In genomic region chr17:81291662-81292061, GRCh38 we compare ENCODE assay signal across 8 cellular contexts. TPM values are rescaled to one million over a fixed set of nuclear protein-coding genes. Genes with fewer than 3 reads are reported as not detected.
DNase-seq lines count a peak whose midpoint lies in the region; ATAC-seq, FAIRE-seq and TF ChIP-seq lines count a peak whose summit lies in the region.

No MANE protein-coding gene starts in this region.

- H3K27ac Mint-ChIP-seq in activated T-helper 2 cell treated with anti-CD3 and anti-CD28 coated beads, Interferon-gamma antibody, Interleukin-2, Interleukin-4, amounts not matched to agents 10 μg/mL and 5 μg/mL and 100 μg/mL, durations not matched to agents 14 hours and 24 hours and 36 hours: no peak overlapping the region
- peak overlapping the region; percentile 64 for H3K27ac Mint-ChIP-seq in progenitor cell of endocrine pancreas

- WGBS in gastroesophageal sphincter (ENCODE audit: low coverage in 1 of 2), 2 donors: 5 to 15% methylated on average over 7 to 8 of the region's 16 CpGs
- WGBS in aorta, 2 donors: 50 to 61% methylated on average over 16 of the region's 16 CpGs

- H3K9me3 ChIP-seq in Peyer's patch: no peaks in the 10 kb centered on the region
- H3K9me3 ChIP-seq in gastroesophageal sphincter: no peaks in the 10 kb centered on the region
- H3K9me3 ChIP-seq in aorta (ENCODE audit: control insufficient read depth, low read length): no peaks in the 10 kb centered on the region

- peak; percentile 68 for ATAC-seq in gastroesophageal sphincter
- peak; percentile 59 for ATAC-seq in aorta (ENCODE audit: low FRiP score)
- no peak for ATAC-seq in HG02571 (IDR thresholded peaks at IDR 0.05; ENCODE audit: unreplicated experiment)

- H3K27me3 ChIP-seq in Peyer's patch (no peaks in the 10 kb centered on the region), gastroesophageal sphincter (no peaks in the 10 kb centered on the region), aorta (ENCODE audit: control insufficient read depth in 1 of 2, insufficient read depth in 2 of 2, low read length in 1 of 2) (no peaks in the 10 kb centered on the region)

- TF ChIP-seq CTCF in C4-2B (conservative IDR thresholded peaks at IDR 0.05) (peak; percentile 75; the same call in 1 of the 2 replicates), Peyer's patch (IDR thresholded peaks at IDR 0.05) (peak; percentile 61 to 88 (median 76)), gastroesophageal sphincter (IDR thresholded peaks at IDR 0.05) (peak in 3 of 4 experiments; percentile 73 to 92 (median 78)), progenitor cell of endocrine pancreas (IDR thresholded peaks at IDR 0.05; ENCODE audit: unreplicated experiment) (peak; percentile 77)

- peaks cover 0 to 33% (median 0%) of the 10 kb centered on the region in 4 donors for H3K4me1 ChIP-seq in Peyer's patch
- peaks cover 0 to 58% (median 18%) of the 10 kb centered on the region in 3 donors for H3K4me1 ChIP-seq in gastroesophageal sphincter
- H3K4me1 ChIP-seq in aorta (ENCODE audit: control insufficient read depth in 1 of 2, insufficient read depth in 2 of 2, low read length in 2 of 2): no peaks in the 10 kb centered on the region

- no peak for FAIRE-seq in H54 (lab: Jason Lieb, UNC)

- H3K4me3 ChIP-seq in Peyer's patch (no peak overlapping the region), gastroesophageal sphincter (no peak overlapping the region), aorta (ENCODE audit: low read length in 2 of 2) (no peak overlapping the region)

- peaks cover 22% of the 10 kb centered on the region for H3K4me1 Mint-ChIP-seq in activated T-helper 2 cell treated with anti-CD3 and anti-CD28 coated beads, Interferon-gamma antibody, Interleukin-2, Interleukin-4, amounts not matched to agents 10 μg/mL and 5 μg/mL and 100 μg/mL, durations not matched to agents 14 hours and 24 hours and 36 hours (ENCODE audit: low read depth)
- H3K4me1 Mint-ChIP-seq in progenitor cell of endocrine pancreas (ENCODE audit: low read depth): peaks cover 17% of the 10 kb centered on the region

- TF ChIP-seq EP300 in gastroesophageal sphincter (IDR thresholded peaks at IDR 0.05): no peak

- TF ChIP-seq POLR2A in H54 (IDR thresholded peaks at IDR 0.05; ENCODE audit: low read depth, low read length): no peak
- TF ChIP-seq POLR2A in Peyer's patch (IDR thresholded peaks at IDR 0.05): no peak
- TF ChIP-seq POLR2A in gastroesophageal sphincter (IDR thresholded peaks at IDR 0.05): no peak

- intact Hi-C loops in activated T-helper 2 cell treated with anti-CD3 and anti-CD28 coated beads, Interferon-gamma antibody, Interleukin-2, Interleukin-4, amounts not matched to agents 10 μg/mL and 5 μg/mL and 100 μg/mL, durations not matched to agents 14 hours and 24 hours and 36 hours (cut with micrococcal nuclease): no loop called here
- intact Hi-C loops in aorta (cut with DNase I): loop anchor here in 1 of 2 donors (5.0 kb wide), 1 partner anchor 261 kb away; the partner anchor contains the start of gene FAAP100

- DNase-seq in H54 (ENCODE audit: insufficient read length, low spot score) (peak; percentile 67), Peyer's patch (peak; percentile 76 to 90 (median 84)), progenitor cell of endocrine pancreas (ENCODE audit: low spot score, unreplicated experiment) (peak; percentile 64), aorta (peak; percentile 75 to 88)
- peak; percentile 60 for DNase-seq in activated T-helper 2 cell treated with anti-CD3 and anti-CD28 coated beads, Interferon-gamma antibody, Interleukin-2, Interleukin-4, amounts not matched to agents 10 μg/mL and 5 μg/mL and 100 μg/mL, durations not matched to agents 14 hours and 24 hours and 36 hours (ENCODE audit: low spot score)

- H3K36me3 ChIP-seq in Peyer's patch: peaks cover 0 to 38% (median 0%) of the 10 kb centered on the region in 3 donors
- peaks cover 0 to 40% of the 10 kb centered on the region in 2 donors for H3K36me3 ChIP-seq in gastroesophageal sphincter
- peaks cover 0 to 1% of the 10 kb centered on the region in 2 donors for H3K36me3 ChIP-seq in aorta (ENCODE audit: control insufficient read depth in 1 of 2, insufficient read depth in 2 of 2, low read length in 1 of 2)

- peak overlapping the region; percentile 21 for H3K4me3 Mint-ChIP-seq in activated T-helper 2 cell treated with anti-CD3 and anti-CD28 coated beads, Interferon-gamma antibody, Interleukin-2, Interleukin-4, amounts not matched to agents 10 μg/mL and 5 μg/mL and 100 μg/mL, durations not matched to agents 14 hours and 24 hours and 36 hours (ENCODE audit: low read depth)
- H3K4me3 Mint-ChIP-seq in progenitor cell of endocrine pancreas (ENCODE audit: low read depth): peak overlapping the region; percentile 21

- no peaks in the 10 kb centered on the region for H3K27me3 Mint-ChIP-seq in activated T-helper 2 cell treated with anti-CD3 and anti-CD28 coated beads, Interferon-gamma antibody, Interleukin-2, Interleukin-4, amounts not matched to agents 10 μg/mL and 5 μg/mL and 100 μg/mL, durations not matched to agents 14 hours and 24 hours and 36 hours (ENCODE audit: low read depth)
- H3K27me3 Mint-ChIP-seq in progenitor cell of endocrine pancreas: no peaks in the 10 kb centered on the region

- H3K36me3 Mint-ChIP-seq in activated T-helper 2 cell treated with anti-CD3 and anti-CD28 coated beads, Interferon-gamma antibody, Interleukin-2, Interleukin-4, amounts not matched to agents 10 μg/mL and 5 μg/mL and 100 μg/mL, durations not matched to agents 14 hours and 24 hours and 36 hours (ENCODE audit: low read depth): peaks cover 36% of the 10 kb centered on the region
- peaks cover 5% of the 10 kb centered on the region for H3K36me3 Mint-ChIP-seq in progenitor cell of endocrine pancreas (ENCODE audit: insufficient read depth)

- no peaks in the 10 kb centered on the region for H3K9me3 Mint-ChIP-seq in activated T-helper 2 cell treated with anti-CD3 and anti-CD28 coated beads, Interferon-gamma antibody, Interleukin-2, Interleukin-4, amounts not matched to agents 10 μg/mL and 5 μg/mL and 100 μg/mL, durations not matched to agents 14 hours and 24 hours and 36 hours
- no peaks in the 10 kb centered on the region for H3K9me3 Mint-ChIP-seq in progenitor cell of endocrine pancreas (ENCODE audit: low read depth)

- H3K27ac ChIP-seq in C4-2B (no peak overlapping the region), Peyer's patch (no peak overlapping the region), gastroesophageal sphincter (peak overlapping the region in 1 of 4 donors; percentile 94), aorta (ENCODE audit: low read depth in 1 of 2, low read length in 2 of 2) (no peak overlapping the region)

RNA-seq across cellular contexts. Expression of gene SLC38A10, which starts 3.4 kb away (rescaled TPM):
- 100 to 1,000 TPM; 126 to 206 (median 169) TPM for total RNA-seq in Peyer's patch
- total RNA-seq in activated T-helper 2 cell treated with anti-CD3 and anti-CD28 coated beads, Interferon-gamma antibody, Interleukin-2, Interleukin-4, amounts not matched to agents 10 μg/mL and 5 μg/mL and 100 μg/mL, durations not matched to agents 14 hours and 24 hours and 36 hours: 102 and 116 TPM in 2 replicates
- total RNA-seq in gastroesophageal sphincter: 10 to 100 TPM; 70.5 to 99.6 (median 81.8) TPM
- total RNA-seq in progenitor cell of endocrine pancreas: 128 and 130 TPM in 2 replicates
- 10 to 100 TPM; 61.9 to 79.6 TPM for total RNA-seq in aorta
- polyA plus RNA-seq in aorta: 100 to 1,000 TPM in 1 of 2 donors, 10 to 100 TPM in 1; 22.3 to 118 TPM

RNA-seq across cellular contexts. Expression of gene NDUFAF8, which starts 52.5 kb away (rescaled TPM):
- total RNA-seq in Peyer's patch (10 to 100 TPM; 17.8 to 62.7 (median 25.2) TPM), gastroesophageal sphincter (10 to 100 TPM; 16.9 to 38.4 (median 22.3) TPM), progenitor cell of endocrine pancreas (39.7 and 43.6 TPM in 2 replicates), aorta (10 to 100 TPM; 20.2 to 27.4 TPM)
- total RNA-seq in activated T-helper 2 cell treated with anti-CD3 and anti-CD28 coated beads, Interferon-gamma antibody, Interleukin-2, Interleukin-4, amounts not matched to agents 10 μg/mL and 5 μg/mL and 100 μg/mL, durations not matched to agents 14 hours and 24 hours and 36 hours: 57.7 and 58.1 TPM in 2 replicates
- 10 to 100 TPM; 26.5 to 46.5 TPM for polyA plus RNA-seq in aorta

RNA-seq across cellular contexts. Expression of gene TEPSIN, which starts 52.8 kb away (rescaled TPM):
- 100 to 1,000 TPM in 1 of 4 donors, 10 to 100 TPM in 3; 38.0 to 156 (median 79.4) TPM for total RNA-seq in Peyer's patch
- 33.4 and 39.1 TPM in 2 replicates for total RNA-seq in activated T-helper 2 cell treated with anti-CD3 and anti-CD28 coated beads, Interferon-gamma antibody, Interleukin-2, Interleukin-4, amounts not matched to agents 10 μg/mL and 5 μg/mL and 100 μg/mL, durations not matched to agents 14 hours and 24 hours and 36 hours
- total RNA-seq in gastroesophageal sphincter: 10 to 100 TPM in 3 of 4 donors, 1 to 10 TPM in 1; 8.0 to 43.0 (median 23.5) TPM
- 57.4 and 63.2 TPM in 2 replicates for total RNA-seq in progenitor cell of endocrine pancreas
- total RNA-seq in aorta: 10 to 100 TPM; 25.6 to 44.4 TPM
- 10 to 100 TPM in 1 of 2 donors, 1 to 10 TPM in 1; 5.6 to 79.0 TPM for polyA plus RNA-seq in aorta
